ENCODE assay signal across 24 cellular contexts in genomic region chr4:41655177-41655576, GRCh38.
DNase-seq lines count a peak whose midpoint lies in the region; ATAC-seq, FAIRE-seq and TF ChIP-seq lines count a peak whose summit lies in the region.
"Had no signal": no experiment of that assay in that cellular context is flagged by ENCODE, and none has a peak within 500 bp of the region (broad histone marks: within the 10 kb centered on the region; RNA-seq: fewer than 3 reads in every experiment).

No MANE protein-coding gene starts in this region.

- no peak for TF ChIP-seq CTCF in heart right ventricle (IDR thresholded peaks at IDR 0.05)
- no peak for TF ChIP-seq CTCF in IMR-90 (conservative IDR thresholded peaks at IDR 0.05; ENCODE audit: low read depth, low read length)
- no peak for TF ChIP-seq CTCF in bronchial epithelial cell (IDR thresholded peaks at IDR 0.05; ENCODE audit: insufficient read depth, low read length, severe bottlenecking)
- no peak for TF ChIP-seq CTCF in smooth muscle cell (IDR thresholded peaks at IDR 0.05; ENCODE audit: borderline replicate concordance, insufficient read depth, poor library complexity, severe bottlenecking)
- TF ChIP-seq CTCF in WTC11 (IDR thresholded peaks at IDR 0.05): no peak

- H2AK9ac ChIP-seq in IMR-90 (replicated peaks; ENCODE audit: low read depth, low read length, poor library complexity): no peak overlapping the region

- no peak overlapping the region for H2BK120ac ChIP-seq in IMR-90 (ENCODE audit: low read depth, low read length)

- WGBS in heart right ventricle, 2 donors: 71 to 84% methylated on average over 3 of the region's 3 CpGs
- WGBS in IMR-90 (ENCODE audit: extremely low coverage in 2 of 2, insufficient read length in 1 of 2), 2 experiments: no CpG with 5 or more reads among the region's 3 CpGs
- 78% methylated on average over 3 of the region's 3 CpGs for WGBS in smooth muscle cell (ENCODE audit: low lambda C conversion rate)

- no peak overlapping the region for H2AFZ ChIP-seq in IMR-90 (replicated peaks; ENCODE audit: low read length, poor library complexity)
- no peak overlapping the region for H2AFZ ChIP-seq in smooth muscle cell (ENCODE audit: low read depth)
- H2AFZ ChIP-seq: hepatocyte had no signal

- no peak overlapping the region for H2BK5ac ChIP-seq in IMR-90 (ENCODE audit: low read depth, low read length, poor library complexity, severe bottlenecking)

- H3K4me1 ChIP-seq in heart right ventricle (peaks cover 3 to 38% (median 24%) of the 10 kb centered on the region in 9 donors), IMR-90 (ENCODE audit: control insufficient read depth, insufficient read depth, low read length) (peaks cover 6% of the 10 kb centered on the region), smooth muscle cell (ENCODE audit: low read depth) (peaks cover 18% of the 10 kb centered on the region)
- H3K4me1 ChIP-seq: testis had no signal

- H3K27ac Mint-ChIP-seq in WTC11: no peak overlapping the region
- H3K27ac Mint-ChIP-seq: activated naive CD8-positive, alpha-beta T cell treated with anti-CD3 and anti-CD28 coated beads, Interleukin-2, amount 10 ng/mL, durations not matched to agents 7 days and 5 days; activated T-helper 2 cell treated with anti-CD3 and anti-CD28 coated beads, Interferon-gamma antibody, Interleukin-2, Interleukin-4, amounts not matched to agents 10 μg/mL and 5 μg/mL and 100 μg/mL, durations not matched to agents 14 hours and 24 hours and 36 hours; CD8-positive, alpha-beta memory T cell; naive B cell; T-helper 1 cell treated with Interleukin-12 subunit alpha and Interleukin-12 subunit beta and Interleukin-4 antibody, amounts not matched to agents 30 μg/mL and 1 μg/mL, for 36 hours had no signal

- H3K56ac ChIP-seq in IMR-90 (ENCODE audit: extremely low read depth, insufficient read depth, low read length): no peak overlapping the region

- H3K4me2 ChIP-seq in IMR-90 (ENCODE audit: low read depth, low read length) (no peak overlapping the region), smooth muscle cell (no peak overlapping the region)
- H3K4me2 ChIP-seq: hepatocyte had no signal

- H3K23ac ChIP-seq in IMR-90 (ENCODE audit: low read depth, low read length): no peak overlapping the region

- H3K9me1 ChIP-seq in IMR-90 (ENCODE audit: insufficient read depth, low read length): no peaks in the 10 kb centered on the region

- TF ChIP-seq RAD21 in IMR-90 (IDR thresholded peaks at IDR 0.05; ENCODE audit: low read length): no peak

- H3K4me3 ChIP-seq in heart right ventricle: no peak overlapping the region
- H3K4me3 ChIP-seq in IMR-90 (ENCODE audit: insufficient read depth, low read depth, low read length): no peak overlapping the region
- no peak overlapping the region for H3K4me3 ChIP-seq in bronchial epithelial cell (ENCODE audit: low read depth, low read length)
- no peak overlapping the region for H3K4me3 ChIP-seq in smooth muscle cell
- H3K4me3 ChIP-seq: coronary artery, hepatocyte, testis had no signal

- H3K27ac ChIP-seq in heart right ventricle: peak overlapping the region in 9 of 10 donors; percentile 3 to 89 (median 67)
- no peak overlapping the region for H3K27ac ChIP-seq in IMR-90 (ENCODE audit: insufficient read depth, low read length)
- H3K27ac ChIP-seq in smooth muscle cell (ENCODE audit: low read depth): peak overlapping the region; percentile 17
- H3K27ac ChIP-seq: brain microvascular endothelial cell, coronary artery, testis had no signal

- no peak overlapping the region for H3K9ac ChIP-seq in IMR-90 (ENCODE audit: low read depth, low read length)
- H3K9ac ChIP-seq in smooth muscle cell (ENCODE audit: low read depth): no peak overlapping the region

- H2AK5ac ChIP-seq in IMR-90 (ENCODE audit: low read depth, low read length): no peak overlapping the region

- BruUV-seq in IMR-90 (replicated peaks; lab: Mats Ljungman, UMichigan): no TSS peak

- H3K4me1 Mint-ChIP-seq in WTC11: peaks cover 9% of the 10 kb centered on the region
- H3K4me1 Mint-ChIP-seq: activated naive CD8-positive, alpha-beta T cell treated with anti-CD3 and anti-CD28 coated beads, Interleukin-2, amount 10 ng/mL, durations not matched to agents 7 days and 5 days; CD8-positive, alpha-beta memory T cell; naive B cell had no signal

- H2BK15ac ChIP-seq in IMR-90 (ENCODE audit: low read depth, low read length): no peak overlapping the region

- H3K14ac ChIP-seq in IMR-90 (replicated peaks; ENCODE audit: low read depth, low read length): no peak overlapping the region

- H3K27me3 ChIP-seq in heart right ventricle: no peaks in the 10 kb centered on the region
- peaks cover 9% of the 10 kb centered on the region for H3K27me3 ChIP-seq in IMR-90 (ENCODE audit: control insufficient read depth, insufficient read depth, low read length)
- H3K27me3 ChIP-seq in bronchial epithelial cell (ENCODE audit: control insufficient read depth, insufficient read depth, low read length): no peaks in the 10 kb centered on the region
- H3K27me3 ChIP-seq in smooth muscle cell (ENCODE audit: low read depth): no peaks in the 10 kb centered on the region
- H3K27me3 ChIP-seq: hepatocyte, testis had no signal

- POLR2A ChIA-PET in IMR-90 (lab: Charles Lee; ENCODE audit: unreplicated experiment) (no interaction called here), WTC11 (lab: Charles Lee) (no interaction called here)

- peaks cover 0 to 81% (median 11%) of the 10 kb centered on the region in 9 donors for H3K36me3 ChIP-seq in heart right ventricle
- no peaks in the 10 kb centered on the region for H3K36me3 ChIP-seq in IMR-90 (ENCODE audit: control insufficient read depth, insufficient read depth, low read length)
- H3K36me3 ChIP-seq in bronchial epithelial cell (ENCODE audit: control insufficient read depth, insufficient read depth, low read length): no peaks in the 10 kb centered on the region
- no peaks in the 10 kb centered on the region for H3K36me3 ChIP-seq in smooth muscle cell (ENCODE audit: low read depth)
- H3K36me3 ChIP-seq: brain microvascular endothelial cell had no signal

- no peaks in the 10 kb centered on the region for H3F3A ChIP-seq in smooth muscle cell (ENCODE audit: low read depth)

- H3K9me3 ChIP-seq in heart right ventricle (no peaks in the 10 kb centered on the region), IMR-90 (ENCODE audit: control insufficient read depth, insufficient read depth, low read length) (no peaks in the 10 kb centered on the region), smooth muscle cell (replicated peaks; ENCODE audit: low read depth) (no peaks in the 10 kb centered on the region)
- H3K9me3 ChIP-seq: testis had no signal

- no peaks in the 10 kb centered on the region for H3K79me1 ChIP-seq in IMR-90 (ENCODE audit: low read depth in 1 of 2, low read length in 2 of 2)

- H3K4me3 Mint-ChIP-seq in WTC11: no peak overlapping the region
- H3K4me3 Mint-ChIP-seq: activated naive CD8-positive, alpha-beta T cell treated with anti-CD3 and anti-CD28 coated beads, Interleukin-2, amount 10 ng/mL, durations not matched to agents 7 days and 5 days; CD8-positive, alpha-beta memory T cell; naive B cell; T-helper 1 cell treated with Interleukin-12 subunit alpha and Interleukin-12 subunit beta and Interleukin-4 antibody, amounts not matched to agents 30 μg/mL and 1 μg/mL, for 36 hours had no signal

- H3K27me3 Mint-ChIP-seq in WTC11 (ENCODE audit: low read depth): no peaks in the 10 kb centered on the region

- H4K20me1 ChIP-seq in IMR-90 (ENCODE audit: insufficient read depth, low read length) (no peaks in the 10 kb centered on the region), smooth muscle cell (ENCODE audit: low read depth) (no peaks in the 10 kb centered on the region)

- TF ChIP-seq POLR2A in IMR-90 (IDR thresholded peaks at IDR 0.05; ENCODE audit: low read depth, low read length): no peak

- H4K5ac ChIP-seq in IMR-90 (ENCODE audit: low read depth, low read length): no peak overlapping the region

- no peak for FAIRE-seq in bronchial epithelial cell (lab: Jason Lieb, UNC)
- FAIRE-seq: HepG2, islet of Langerhans had no signal

- H3K18ac ChIP-seq in IMR-90 (ENCODE audit: low read depth, low read length): no peak overlapping the region

- in situ Hi-C loops in IMR-90 (cut with MboI; ENCODE audit: low sequenced_read_pairs): loop anchor here (25.0 kb wide), 1 partner anchor 743 kb away; no protein-coding TSS in a partner anchor

- no peaks in the 10 kb centered on the region for H3K36me3 Mint-ChIP-seq in WTC11
- H3K36me3 Mint-ChIP-seq: activated naive CD8-positive, alpha-beta T cell treated with anti-CD3 and anti-CD28 coated beads, Interleukin-2, amount 10 ng/mL, durations not matched to agents 7 days and 5 days; CD8-positive, alpha-beta memory T cell; naive B cell had no signal

- H3K4ac ChIP-seq in IMR-90 (ENCODE audit: low read depth, low read length): no peak overlapping the region

- no peaks in the 10 kb centered on the region for H3K79me2 ChIP-seq in smooth muscle cell (ENCODE audit: low read depth)
- H3K79me2 ChIP-seq: hepatocyte had no signal

- intact Hi-C loops in heart right ventricle (cut with DNase I) (loop anchor here in 2 of 10 donors (5.0 kb wide), 2 partner anchors 218 to 228 kb away; no protein-coding TSS in a partner anchor), Right ventricle myocardium inferior (cut with DNase I) (loop anchor here (5.0 kb wide), 3 partner anchors 118 to 293 kb away; partner anchors contain the start of gene LIMCH1), IMR-90 (cut with micrococcal nuclease) (no loop called here)

- no peak overlapping the region for H4K8ac ChIP-seq in IMR-90 (ENCODE audit: low read depth in 2 of 2, low read length in 2 of 2)

- DNase-seq in heart right ventricle (no peak), Right ventricle myocardium inferior (ENCODE audit: missing footprints) (no peak), IMR-90 (peak; percentile 6), bronchial epithelial cell (ENCODE audit: low read depth) (peak; percentile 30), smooth muscle cell (lab: John Stamatoyannopoulos, UW; ENCODE audit: unreplicated experiment) (no peak), WTC11 (ENCODE audit: low spot score) (no peak), NCI-H2107 treated with DMSO at 0.1 percent for 48 hours (lab: John Stamatoyannopoulos, UW; ENCODE audit: unreplicated experiment) (no peak)
- DNase-seq: activated CD4-positive, alpha-beta T cell treated with anti-CD3 and anti-CD28 coated beads, Interleukin-2, amount 50 U/mL, for 1 hour; activated naive CD8-positive, alpha-beta T cell treated with anti-CD3 and anti-CD28 coated beads, Interleukin-2, amount 10 ng/mL, durations not matched to agents 7 days and 5 days; brain microvascular endothelial cell; CD8-positive, alpha-beta memory T cell; DMS79; naive B cell; NCI-H1436; NCI-H526; SIG-M5; testis had no signal

- no peak overlapping the region for H2BK20ac ChIP-seq in IMR-90 (ENCODE audit: low read depth, low read length)

- CTCF ChIA-PET in IMR-90 (lab: Yijun Ruan, JAX): interaction anchor here (0.6 to 0.7 kb wide), 2 partner anchors 136 to 399 kb away, joined by 3 to 4 read pairs; no protein-coding TSS in a partner anchor
- CTCF ChIA-PET in WTC11 (lab: Charles Lee): interaction anchor here (0.6 to 1.1 kb wide), 2 partner anchors 291 to 374 kb away, joined by 3 read pairs; no protein-coding TSS in a partner anchor

- peak in 1 of 8 donors; percentile 70 for ATAC-seq in heart right ventricle
- ATAC-seq in Right ventricle myocardium inferior: no peak
- ATAC-seq in IMR-90 (ENCODE audit: low read depth): no peak
- ATAC-seq in WTC11: no peak
- ATAC-seq in GM19467 (IDR thresholded peaks at IDR 0.05; ENCODE audit: unreplicated experiment): no peak
- ATAC-seq: HepG2 had no signal

- H3K9me3 Mint-ChIP-seq in WTC11: no peaks in the 10 kb centered on the region
- H3K9me3 Mint-ChIP-seq: activated naive CD8-positive, alpha-beta T cell treated with anti-CD3 and anti-CD28 coated beads, Interleukin-2, amount 10 ng/mL, durations not matched to agents 7 days and 5 days; activated T-helper 2 cell treated with anti-CD3 and anti-CD28 coated beads, Interferon-gamma antibody, Interleukin-2, Interleukin-4, amounts not matched to agents 10 μg/mL and 5 μg/mL and 100 μg/mL, durations not matched to agents 14 hours and 24 hours and 36 hours; CD8-positive, alpha-beta memory T cell; naive B cell; T-helper 1 cell treated with Interleukin-12 subunit alpha and Interleukin-12 subunit beta and Interleukin-4 antibody, amounts not matched to agents 30 μg/mL and 1 μg/mL, for 36 hours had no signal

- H4K91ac ChIP-seq in IMR-90 (ENCODE audit: insufficient read depth, low read depth, low read length): no peak overlapping the region

- dilution Hi-C loops in IMR-90 (cut with HindIII; ENCODE audit: low sequenced_read_pairs, unreplicated experiment): no loop called here

Comparison
In these comparisons a context has a peak if more than half of its experiments do, and no peak if none do; other contexts are left out.
1. DNase-seq: peak in IMR-90 (single experiment) and bronchial epithelial cell (single experiment); none in heart right ventricle (0 of 2), Right ventricle myocardium inferior (single experiment), smooth muscle cell (single experiment), WTC11 (single experiment) and NCI-H2107 treated with DMSO at 0.1 percent for 48 hours (single experiment).